12 cellular contexts compared by ENCODE assay signal in the genomic region with DNA sequence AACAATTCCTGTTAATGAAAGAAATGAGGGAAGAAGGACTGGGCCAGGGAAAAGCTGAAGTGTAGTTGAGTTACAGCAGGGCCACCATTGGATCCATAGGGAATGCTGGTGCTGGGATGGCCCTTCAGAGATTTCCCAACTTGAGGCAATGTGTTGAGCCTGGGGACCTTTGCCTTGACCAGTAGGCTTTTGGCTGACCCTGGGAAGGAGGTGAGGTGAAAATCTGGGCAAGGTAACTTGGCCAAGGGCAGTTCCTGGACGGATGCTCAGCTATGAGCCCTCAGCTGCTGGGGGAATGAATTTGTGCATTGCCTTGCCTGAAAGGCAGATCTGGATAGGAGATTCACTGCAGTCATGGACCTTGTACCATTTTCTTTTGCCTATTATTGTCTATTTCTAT. TPM values are rescaled to one million over a fixed set of nuclear protein-coding genes. Genes with fewer than 3 reads are reported as not detected.
A peak's percentile ranks its signal among the peaks of the same experiment; 100 is the strongest.
DNase-seq lines count a peak whose midpoint lies in the region; ATAC-seq and TF ChIP-seq lines count a peak whose summit lies in the region.
"Had no signal": no experiment of that assay in that cellular context is flagged by ENCODE, and none has a peak within 500 bp of the region (broad histone marks: within the 10 kb centered on the region; RNA-seq: fewer than 3 reads in every experiment).

No MANE protein-coding gene starts in this region.

- no peaks in the 10 kb centered on the region for H3K9me3 Mint-ChIP-seq in activated naive CD8-positive, alpha-beta T cell treated with anti-CD3 and anti-CD28 coated beads, Interleukin-2, amount 50 U/mL, for 24 hours
- H3K9me3 Mint-ChIP-seq: CD4-positive, alpha-beta T cell; stimulated activated naive B cell treated with anti-CD40 and anti-IgM and Interleukin-4, amounts not matched to agents 10 μg/mL and 1 μg/mL and 100 μg/mL, for 72 hours had no signal

- in situ Hi-C loops in gastrocnemius medialis (cut with MboI; ENCODE audit: low sequenced_read_pairs in 4 of 4) = no loop called here

- H3F3A ChIP-seq in PC-9 (ENCODE audit: insufficient read depth, low read depth) = no peaks in the 10 kb centered on the region

- peaks cover 28% of the 10 kb centered on the region for H3K4me1 Mint-ChIP-seq in activated naive CD8-positive, alpha-beta T cell treated with anti-CD3 and anti-CD28 coated beads, Interleukin-2, amount 50 U/mL, for 24 hours

- ATAC-seq in GM18511 (IDR thresholded peaks at IDR 0.05; ENCODE audit: unreplicated experiment) = peak; percentile 39
- peak; percentile 25 for ATAC-seq in GM19463 (IDR thresholded peaks at IDR 0.05; ENCODE audit: unreplicated experiment)
- peak; percentile 39 for ATAC-seq in HG03066 (IDR thresholded peaks at IDR 0.05; ENCODE audit: low read depth, unreplicated experiment)
- no peak for ATAC-seq in activated naive CD8-positive, alpha-beta T cell treated with anti-CD3 and anti-CD28 coated beads, Interleukin-2, amount 50 U/mL, for 24 hours
- no peak for ATAC-seq in gastrocnemius medialis
- no peak for ATAC-seq in omental fat pad (ENCODE audit: low FRiP score)
- ATAC-seq: heart left ventricle had no signal

- H3K27ac ChIP-seq in PC-9 (no peak overlapping the region), gastrocnemius medialis (no peak overlapping the region)

- no peaks in the 10 kb centered on the region for H3K9me2 ChIP-seq in PC-9 (ENCODE audit: insufficient read depth)

- no peaks in the 10 kb centered on the region for H3K36me3 Mint-ChIP-seq in activated naive CD8-positive, alpha-beta T cell treated with anti-CD3 and anti-CD28 coated beads, Interleukin-2, amount 50 U/mL, for 24 hours (ENCODE audit: low read depth)

- POLR2A ChIA-PET in PC-9 (lab: Charles Lee; ENCODE audit: unreplicated experiment) = no interaction called here

- no peaks in the 10 kb centered on the region; the same call in 1 of the 2 replicates for H3K79me2 ChIP-seq in PC-9 (ENCODE audit: low read depth)

- peaks cover 6% of the 10 kb centered on the region for H3K27me3 Mint-ChIP-seq in activated naive CD8-positive, alpha-beta T cell treated with anti-CD3 and anti-CD28 coated beads, Interleukin-2, amount 50 U/mL, for 24 hours

- H3K4me3 ChIP-seq in PC-9 (no peak overlapping the region), gastrocnemius medialis (no peak overlapping the region)
- H3K4me3 ChIP-seq: heart left ventricle had no signal

- H3K27me3 ChIP-seq in PC-9 (ENCODE audit: insufficient read depth, low read depth) = no peaks in the 10 kb centered on the region
- H3K27me3 ChIP-seq in gastrocnemius medialis = no peaks in the 10 kb centered on the region
- H3K27me3 ChIP-seq: heart left ventricle had no signal

- TF ChIP-seq POLR2A in gastrocnemius medialis (IDR thresholded peaks at IDR 0.05) = no peak

- TF ChIP-seq CTCF in PC-9 (conservative IDR thresholded peaks at IDR 0.05) (no peak), gastrocnemius medialis (IDR thresholded peaks at IDR 0.05 in 4 of 5, conservative IDR thresholded peaks at IDR 0.05 in 1 of 5) (no peak), omental fat pad (IDR thresholded peaks at IDR 0.05) (no peak)

- no peak overlapping the region for H2AFZ ChIP-seq in PC-9

- no TSS peak for BruUV-seq in PC-9 (replicated peaks; lab: Mats Ljungman, UMichigan)

- no peaks in the 10 kb centered on the region for H3K9me3 ChIP-seq in PC-9 (ENCODE audit: insufficient read depth, low read depth)
- no peaks in the 10 kb centered on the region for H3K9me3 ChIP-seq in gastrocnemius medialis
- H3K9me3 ChIP-seq: heart left ventricle had no signal

- H3K4me1 ChIP-seq in PC-9 (replicated peaks; ENCODE audit: insufficient read depth) (no peaks in the 10 kb centered on the region), gastrocnemius medialis (peaks cover 0 to under 1% of the 10 kb centered on the region in 2 donors)

- H3K4me2 ChIP-seq in PC-9 = no peak overlapping the region

- CTCF ChIA-PET in PC-9 (lab: Charles Lee) = no interaction called here

- intact Hi-C loops in PC-9 (cut with micrococcal nuclease; ENCODE audit: unreplicated experiment) (no loop called here), gastrocnemius medialis (cut with DNase I; ENCODE audit: low total_unique reads) (no loop called here)

- peak overlapping the region; percentile 63 for H3K27ac Mint-ChIP-seq in activated naive CD8-positive, alpha-beta T cell treated with anti-CD3 and anti-CD28 coated beads, Interleukin-2, amount 50 U/mL, for 24 hours
- H3K27ac Mint-ChIP-seq: CD4-positive, alpha-beta T cell; stimulated activated naive B cell treated with anti-CD40 and anti-IgM and Interleukin-4, amounts not matched to agents 10 μg/mL and 1 μg/mL and 100 μg/mL, for 72 hours had no signal

- no peak for DNase-seq in activated naive CD8-positive, alpha-beta T cell treated with anti-CD3 and anti-CD28 coated beads, Interleukin-2, amount 50 U/mL, for 24 hours
- no peak for DNase-seq in PC-9
- no peak for DNase-seq in NK-92 treated with Interleukin-12 subunit alpha and Interleukin-12 subunit beta, amount 100 ng/mL, for 24 hours (lab: John Stamatoyannopoulos, UW)
- no peak for DNase-seq in gastrocnemius medialis
- no peak for DNase-seq in omental fat pad (ENCODE audit: low spot score)
- DNase-seq: activated effector memory CD4-positive, alpha-beta T cell treated with anti-CD3 and anti-CD28 coated beads, Interleukin-2, amount 50 U/mL, for 16 hours; CD4-positive, alpha-beta T cell; heart left ventricle; stimulated activated naive B cell treated with anti-CD40 and anti-IgM and Interleukin-4, amounts not matched to agents 10 μg/mL and 1 μg/mL and 100 μg/mL, for 72 hours had no signal

- H3K4me3 Mint-ChIP-seq in activated naive CD8-positive, alpha-beta T cell treated with anti-CD3 and anti-CD28 coated beads, Interleukin-2, amount 50 U/mL, for 24 hours = peak overlapping the region; percentile 12
- H3K4me3 Mint-ChIP-seq: CD4-positive, alpha-beta T cell had no signal

- no peaks in the 10 kb centered on the region for H3K36me3 ChIP-seq in PC-9 (ENCODE audit: low read depth)
- no peaks in the 10 kb centered on the region for H3K36me3 ChIP-seq in gastrocnemius medialis

- no peaks in the 10 kb centered on the region for H4K20me1 ChIP-seq in PC-9 (ENCODE audit: insufficient read depth)

RNA-seq across cellular contexts. Expression of gene UTRN, which starts 20.4 kb away (rescaled TPM):
- 108 and 125 TPM in 2 replicates for total RNA-seq in PC-9 (2021)
- 10 to 100 TPM; 24.1 to 66.3 (median 40.1) TPM for total RNA-seq in gastrocnemius medialis
- total RNA-seq in omental fat pad = 100 to 1,000 TPM; 172 to 283 (median 226) TPM

Comparison
In these comparisons a context has a peak if more than half of its experiments do, and no peak if none do; other contexts are left out.
1. ATAC-seq: peak in GM18511 (single experiment), GM19463 (single experiment) and HG03066 (single experiment); none in activated naive CD8-positive, alpha-beta T cell treated with anti-CD3 and anti-CD28 coated beads, Interleukin-2, amount 50 U/mL, for 24 hours (single experiment), gastrocnemius medialis (0 of 2) and omental fat pad (single experiment).